Comparison of ENCODE assay signal across 8 cellular contexts in genomic region chr13:38685974-38686571, GRCh38. TPM values are rescaled to one million over a fixed set of nuclear protein-coding genes. Genes with fewer than 3 reads are reported as not detected.
A peak's percentile ranks its signal among the peaks of the same experiment; 100 is the strongest.
DNase-seq lines count a peak whose midpoint lies in the region; ATAC-seq and TF ChIP-seq lines count a peak whose summit lies in the region.

No MANE protein-coding gene starts in this region.

- H3K4me3 ChIP-seq in RWPE2 (ENCODE audit: severe bottlenecking) (peak overlapping the region; percentile 36), right cardiac atrium (ENCODE audit: low read length) (peak overlapping the region; percentile 43), sigmoid colon (peak overlapping the region; percentile 32 to 63 (median 56))

- H3K27me3 ChIP-seq in RWPE2 (ENCODE audit: insufficient read depth, poor library complexity, severe bottlenecking), result peaks cover 34% of the 10 kb centered on the region
- H3K27me3 ChIP-seq in right cardiac atrium (ENCODE audit: control insufficient read depth, insufficient read depth), result peaks cover 3% of the 10 kb centered on the region
- H3K27me3 ChIP-seq in sigmoid colon, result peaks cover 0 to 22% (median 0%) of the 10 kb centered on the region in 3 donors

- TF ChIP-seq CTCF in RWPE2 (IDR thresholded peaks at IDR 0.05; ENCODE audit: poor library complexity, severe bottlenecking), result peak; percentile 31
- TF ChIP-seq CTCF in sigmoid colon (IDR thresholded peaks at IDR 0.05), result peak; percentile 21 to 44 (median 33)

- ATAC-seq in RWPE2 (ENCODE audit: low read depth) (peak; percentile 22; the same call in 1 of the 3 replicates), right cardiac atrium (no peak), HG03108 (IDR thresholded peaks at IDR 0.05; ENCODE audit: unreplicated experiment) (no peak), GM19328 (IDR thresholded peaks at IDR 0.05; ENCODE audit: unreplicated experiment) (no peak)

- under 1% methylated on average over 14 of the region's 14 CpGs for WGBS in right cardiac atrium
- 1% methylated on average over 14 of the region's 14 CpGs for WGBS in sigmoid colon, 2 donors

- H3K4me1 ChIP-seq in RWPE2 (ENCODE audit: insufficient read depth, poor library complexity, severe bottlenecking) (no peaks in the 10 kb centered on the region), right cardiac atrium (ENCODE audit: control insufficient read depth, insufficient read depth, low read length) (no peaks in the 10 kb centered on the region), sigmoid colon (peaks cover 0 to 24% (median 19%) of the 10 kb centered on the region in 4 donors)

- intact Hi-C loops in right cardiac atrium (cut with DNase I) (loop anchor here in 2 of 4 donors (5.0 kb wide), 1 partner anchor 76 kb away; no protein-coding TSS in a partner anchor), sigmoid colon (cut with DNase I) (loop anchor here (2.0 kb wide), 1 partner anchor 77 kb away; no protein-coding TSS in a partner anchor)

- no peaks in the 10 kb centered on the region for H3K9me3 ChIP-seq in RWPE2 (ENCODE audit: severe bottlenecking)
- H3K9me3 ChIP-seq in right cardiac atrium (ENCODE audit: control insufficient read depth, low read length), result no peaks in the 10 kb centered on the region
- no peaks in the 10 kb centered on the region for H3K9me3 ChIP-seq in sigmoid colon

- DNase-seq in HT-29 (ENCODE audit: low spot score) (peak; percentile 59), RWPE2 (ENCODE audit: low spot score) (no peak), right cardiac atrium (no peak), sigmoid colon (no peak), KG1 (lab: John Stamatoyannopoulos, UW) (no peak)
- no peak for DNase-seq in stimulated activated CD4-positive, alpha-beta T cell treated with anti-CD3 and anti-CD28 coated beads, Interleukin-2, amount 100 ng/mL, for 48 hours

- H3K27ac ChIP-seq in RWPE2 (ENCODE audit: poor library complexity, severe bottlenecking), result no peak overlapping the region
- H3K27ac ChIP-seq in right cardiac atrium (ENCODE audit: low read length), result no peak overlapping the region
- H3K27ac ChIP-seq in sigmoid colon, result peak overlapping the region in 3 of 4 donors; percentile 33 to 59 (median 56)

- no peak for TF ChIP-seq POLR2A in sigmoid colon (IDR thresholded peaks at IDR 0.05)

- TF ChIP-seq EP300 in sigmoid colon (IDR thresholded peaks at IDR 0.05), result no peak

- H3K36me3 ChIP-seq in RWPE2 (ENCODE audit: low read depth) (no peaks in the 10 kb centered on the region), sigmoid colon (no peaks in the 10 kb centered on the region)

RNA-seq across cellular contexts. Expression of gene FREM2, which starts 0.8 kb away (rescaled TPM):
- 3.5 and 11.8 TPM in 2 replicates for total RNA-seq in HT-29 (2014; rRNA removed; shearing (Covaris generic))
- total RNA-seq in right cardiac atrium (under 1 TPM in 3 of 4 donors, not detected in 1; under 0.01 to 0.03 (median 0.03) TPM), sigmoid colon (1 to 10 TPM; 2.1 to 8.2 (median 7.1) TPM)
- polyA plus RNA-seq in right cardiac atrium (0.02 TPM), sigmoid colon (under 1 TPM; under 0.01 to 0.16 (median under 0.01) TPM)

Comparison
In these comparisons a context has a peak if more than half of its experiments do, and no peak if none do; other contexts are left out.
1. H3K27ac ChIP-seq: peak in sigmoid colon (3 of 4); none in RWPE2 (single experiment) and right cardiac atrium (single experiment).
2. Peak in every context shown above with its lines, with median percentiles within 50 percentile points of each other: H3K4me3 ChIP-seq.